ENCODE assay signal across 15 cellular contexts in the genomic region with DNA sequence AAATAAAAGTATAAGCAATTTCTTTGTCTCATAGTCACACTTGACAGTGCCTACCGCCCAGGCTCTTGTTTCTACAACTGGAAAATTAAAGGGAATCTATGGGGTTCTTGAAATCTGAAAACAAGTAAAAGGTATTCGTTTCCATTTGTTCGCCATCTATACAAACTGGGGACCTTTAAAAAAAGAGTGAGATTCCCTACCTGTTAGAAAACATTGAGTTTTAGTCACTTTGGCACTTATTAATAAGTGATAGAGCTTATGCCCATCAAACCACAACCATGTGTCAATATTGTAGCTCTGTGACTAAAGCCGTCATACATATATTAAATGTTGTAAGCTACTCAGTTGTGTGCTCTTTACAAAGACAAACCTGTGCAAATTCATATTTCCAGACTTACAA.
"Had no signal": no experiment of that assay in that cellular context is flagged by ENCODE, and none has a peak within 500 bp of the region (broad histone marks: within the 10 kb centered on the region; RNA-seq: fewer than 3 reads in every experiment).

No MANE protein-coding gene starts in this region.

- H3K27ac Mint-ChIP-seq: activated CD4-positive, alpha-beta T cell treated with anti-CD3 and anti-CD28 coated beads, Interleukin-2, amount 10 ng/mL, durations not matched to agents 24 days and 14 days; activated naive CD8-positive, alpha-beta T cell; activated T-cell treated with anti-CD3 and anti-CD28 coated beads, Interleukin-2, amount 50 U/mL, for 72 hours; stimulated activated naive B cell treated with anti-CD40 and anti-IgM and Interleukin-4, amounts not matched to agents 10 μg/mL and 1 μg/mL and 100 μg/mL, for 72 hours had no signal

- DNase-seq: activated CD4-positive, alpha-beta T cell treated with anti-CD3 and anti-CD28 coated beads, Interleukin-2, amount 10 ng/mL, durations not matched to agents 24 days and 14 days; activated CD4-positive, CD25-positive, alpha-beta regulatory T cell; activated CD8-positive, alpha-beta memory T cell treated with anti-CD3 and anti-CD28 coated beads, Interleukin-2, amount 50 U/mL, for 48 hours; activated gamma-delta T cell treated with Interleukin-2 at 50 U/mL for 16 hours; activated T-cell treated with anti-CD3 and anti-CD28 coated beads, Interleukin-2, amount 50 U/mL, for 72 hours; amygdala; esophagus squamous epithelium; ovary; stimulated activated CD4-positive, alpha-beta T cell treated with anti-CD3 and anti-CD28 coated beads, Interleukin-2, amount 100 ng/mL, for 48 hours; stimulated activated naive B cell treated with anti-CD40 and anti-IgM and Interleukin-4, amounts not matched to agents 10 μg/mL and 1 μg/mL and 100 μg/mL, for 72 hours; SW 1271; tibial artery; uterus had no signal

- H3K9me3 ChIP-seq: esophagus squamous epithelium, ovary, tibial artery, uterus had no signal

- H3K9me3 Mint-ChIP-seq: activated CD4-positive, alpha-beta T cell treated with anti-CD3 and anti-CD28 coated beads, Interleukin-2, amount 10 ng/mL, durations not matched to agents 24 days and 14 days; activated T-cell treated with anti-CD3 and anti-CD28 coated beads, Interleukin-2, amount 50 U/mL, for 72 hours; neural crest cell; stimulated activated naive B cell treated with anti-CD40 and anti-IgM and Interleukin-4, amounts not matched to agents 10 μg/mL and 1 μg/mL and 100 μg/mL, for 72 hours had no signal

- H3K4me3 Mint-ChIP-seq: activated CD4-positive, alpha-beta T cell treated with anti-CD3 and anti-CD28 coated beads, Interleukin-2, amount 10 ng/mL, durations not matched to agents 24 days and 14 days; activated naive CD8-positive, alpha-beta T cell; activated T-cell treated with anti-CD3 and anti-CD28 coated beads, Interleukin-2, amount 50 U/mL, for 72 hours; neural crest cell; stimulated activated naive B cell treated with anti-CD40 and anti-IgM and Interleukin-4, amounts not matched to agents 10 μg/mL and 1 μg/mL and 100 μg/mL, for 72 hours had no signal

- H3K36me3 Mint-ChIP-seq: activated naive CD8-positive, alpha-beta T cell had no signal

- H3K27ac ChIP-seq: ovary, uterus had no signal

- H3K36me3 ChIP-seq: ovary, uterus had no signal

- H3K4me3 ChIP-seq: esophagus squamous epithelium, ovary, tibial artery, uterus had no signal

- H3K27me3 ChIP-seq: esophagus squamous epithelium, ovary, tibial artery, uterus had no signal

- H3K4me1 ChIP-seq: uterus had no signal

- H3K4me1 Mint-ChIP-seq: activated CD4-positive, alpha-beta T cell treated with anti-CD3 and anti-CD28 coated beads, Interleukin-2, amount 10 ng/mL, durations not matched to agents 24 days and 14 days; neural crest cell; stimulated activated naive B cell treated with anti-CD40 and anti-IgM and Interleukin-4, amounts not matched to agents 10 μg/mL and 1 μg/mL and 100 μg/mL, for 72 hours had no signal
